ENCODE assay signal across 9 cellular contexts in genomic region chr9:1458503-1458902, GRCh38.
A peak's percentile ranks its signal among the peaks of the same experiment; 100 is the strongest.
DNase-seq lines count a peak whose midpoint lies in the region; ATAC-seq and TF ChIP-seq lines count a peak whose summit lies in the region.
"Had no signal": no experiment of that assay in that cellular context is flagged by ENCODE, and none has a peak within 500 bp of the region (broad histone marks: within the 10 kb centered on the region; RNA-seq: fewer than 3 reads in every experiment).

No MANE protein-coding gene starts in this region.

- CTCF ChIA-PET in RWPE1 (lab: Yijun Ruan, JAX): no interaction called here

- intact Hi-C loops in body of pancreas (cut with DNase I): no loop called here

- TF ChIP-seq POLR2A in body of pancreas (IDR thresholded peaks at IDR 0.05): no peak

- no peak for ATAC-seq in GM19328 (IDR thresholded peaks at IDR 0.05; ENCODE audit: unreplicated experiment)
- ATAC-seq in body of pancreas: no peak
- ATAC-seq in HG03378 (IDR thresholded peaks at IDR 0.05; ENCODE audit: unreplicated experiment): no peak
- ATAC-seq: naive thymus-derived CD4-positive, alpha-beta T cell had no signal

- no peaks in the 10 kb centered on the region for H3K36me3 ChIP-seq in body of pancreas (replicated peaks in 1 of 2; ENCODE audit: insufficient read depth in 1 of 2, low read depth in 2 of 2)

- H3K9me3 ChIP-seq in body of pancreas: no peaks in the 10 kb centered on the region

- H3K4me3 ChIP-seq in body of pancreas: no peak overlapping the region

- H3K27ac ChIP-seq in RWPE1 (no peak overlapping the region), body of pancreas (no peak overlapping the region)

- peak; percentile 50 for DNase-seq in COLO829 (ENCODE audit: low spot score)
- peak; percentile 91 for DNase-seq in HT1080 (ENCODE audit: low read depth)
- peak; percentile 81 for DNase-seq in RWPE1 (ENCODE audit: low spot score)
- peak; percentile 38 for DNase-seq in iris pigment epithelial cell (ENCODE audit: low read depth)
- DNase-seq in body of pancreas: no peak
- DNase-seq in GOT3 (lab: John Stamatoyannopoulos, UW): no peak
- DNase-seq: naive thymus-derived CD4-positive, alpha-beta T cell had no signal

- H3K4me1 ChIP-seq in body of pancreas: peaks cover 8% of the 10 kb centered on the region

- POLR2A ChIA-PET in RWPE1 (lab: Yijun Ruan, JAX; ENCODE audit: low non-redundant PET): no interaction called here

- TF ChIP-seq CTCF in RWPE1 (conservative IDR thresholded peaks at IDR 0.05; ENCODE audit: low read depth): no peak
- no peak for TF ChIP-seq CTCF in body of pancreas (IDR thresholded peaks at IDR 0.05)

- H3K27me3 ChIP-seq in body of pancreas: no peaks in the 10 kb centered on the region

Comparison
In these comparisons a context has a peak if more than half of its experiments do, and no peak if none do; other contexts are left out.
1. DNase-seq: peak in COLO829 (single experiment), HT1080 (single experiment), RWPE1 (single experiment) and iris pigment epithelial cell (single experiment); none in body of pancreas (0 of 4) and GOT3 (single experiment).